9 cellular contexts compared by ENCODE assay signal in the genomic region with DNA sequence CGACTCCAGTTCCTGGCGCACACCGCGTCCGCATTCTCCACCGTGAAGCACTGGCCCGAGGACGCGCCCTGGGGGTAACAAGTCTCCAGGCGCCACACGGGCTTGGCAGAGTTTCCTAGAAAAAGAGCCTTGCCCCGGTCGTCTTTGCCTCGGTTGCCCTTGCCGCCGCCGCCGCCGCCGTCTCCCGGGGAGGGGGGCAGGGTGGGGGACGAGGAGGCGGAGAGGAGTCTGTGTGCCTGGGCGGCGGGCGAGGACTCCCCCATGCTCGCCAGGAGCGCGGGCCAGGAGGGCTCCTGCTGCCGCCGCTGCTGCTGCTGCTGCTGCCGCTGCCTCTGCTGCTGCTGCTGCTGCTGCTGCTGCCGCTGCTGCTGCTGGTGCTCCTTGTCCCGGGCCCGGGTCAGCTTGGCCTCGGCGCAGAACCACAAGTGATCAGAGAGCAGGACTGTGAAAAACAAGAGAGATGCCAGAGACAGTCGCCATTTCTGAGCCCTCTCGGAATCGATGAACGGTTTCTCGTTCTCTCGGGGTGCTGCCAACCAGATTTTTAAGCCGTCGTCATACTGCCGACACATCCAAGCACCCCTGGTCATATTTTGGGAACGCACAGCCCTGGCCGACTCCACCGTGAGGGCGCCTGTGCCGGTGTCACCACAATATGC.
DNase-seq lines count a peak whose midpoint lies in the region; ATAC-seq and TF ChIP-seq lines count a peak whose summit lies in the region.
"Had no signal": no experiment of that assay in that cellular context is flagged by ENCODE, and none has a peak within 500 bp of the region (broad histone marks: within the 10 kb centered on the region; RNA-seq: fewer than 3 reads in every experiment).

No MANE protein-coding gene starts in this region.

- H3K4me3 ChIP-seq in cardiac muscle cell (peak overlapping the region; percentile 58), iPS-18a (ENCODE audit: low read length) (peak overlapping the region; percentile 91)

- H3K4me3 Mint-ChIP-seq in activated naive CD8-positive, alpha-beta T cell treated with anti-CD3 and anti-CD28 coated beads, Interleukin-2, amount 50 U/mL, for 24 hours = peak overlapping the region; percentile 21
- peak overlapping the region; percentile 66 to 72 for H3K4me3 Mint-ChIP-seq in stimulated activated naive CD8-positive, alpha-beta T cell treated with anti-CD3 and anti-CD28 coated beads, Interleukin-15, amount 100 ng/mL, for 72 hours
- H3K4me3 Mint-ChIP-seq: activated B cell treated with CpG ODN at 0.5 μM for 24 hours had no signal

- H3K27ac ChIP-seq in cardiac muscle cell = no peak overlapping the region
- no peak overlapping the region for H3K27ac ChIP-seq in iPS-18a (ENCODE audit: low read length)

- H3K9me3 ChIP-seq in cardiac muscle cell (ENCODE audit: low read depth) (no peaks in the 10 kb centered on the region), iPS-18a (ENCODE audit: control insufficient read depth, low read depth, low read length) (no peaks in the 10 kb centered on the region)

- no peaks in the 10 kb centered on the region for H3K4me1 ChIP-seq in cardiac muscle cell (ENCODE audit: low read depth)
- peaks cover 4% of the 10 kb centered on the region for H3K4me1 ChIP-seq in iPS-18a (ENCODE audit: control insufficient read depth, low read depth, low read length)

- no peaks in the 10 kb centered on the region for H3K36me3 Mint-ChIP-seq in activated naive CD8-positive, alpha-beta T cell treated with anti-CD3 and anti-CD28 coated beads, Interleukin-2, amount 50 U/mL, for 24 hours (ENCODE audit: low read depth)

- peak overlapping the region; percentile 39 for H3K9ac ChIP-seq in iPS-18a (ENCODE audit: low read length)

- ATAC-seq in left ventricle myocardium superior (no peak), GM21367 (IDR thresholded peaks at IDR 0.05; ENCODE audit: unreplicated experiment) (no peak)
- ATAC-seq in activated naive CD8-positive, alpha-beta T cell treated with anti-CD3 and anti-CD28 coated beads, Interleukin-2, amount 50 U/mL, for 24 hours = peak; percentile 31
- ATAC-seq in stimulated activated naive CD8-positive, alpha-beta T cell treated with anti-CD3 and anti-CD28 coated beads, Interleukin-15, amount 100 ng/mL, for 72 hours = peak; percentile 45

- no peak for TF ChIP-seq CTCF in cardiac muscle cell (IDR thresholded peaks at IDR 0.05; ENCODE audit: low read depth, low read length)

- DNase-seq in cardiac muscle cell (ENCODE audit: low read depth in 1 of 2, low spot score in 1 of 2) (peak; percentile 51 to 60), left ventricle myocardium superior (no peak), KG1 (lab: John Stamatoyannopoulos, UW) (no peak)
- DNase-seq in activated naive CD8-positive, alpha-beta T cell treated with anti-CD3 and anti-CD28 coated beads, Interleukin-2, amount 50 U/mL, for 24 hours = no peak
- peak in 1 of 2 donors; percentile 8 for DNase-seq in stimulated activated naive CD8-positive, alpha-beta T cell treated with anti-CD3 and anti-CD28 coated beads, Interleukin-15, amount 100 ng/mL, for 72 hours
- no peak for DNase-seq in effector CD4-positive, alpha-beta T cell
- DNase-seq: activated B cell treated with CpG ODN at 0.5 μM for 24 hours had no signal

- intact Hi-C loops in left ventricle myocardium superior (cut with micrococcal nuclease) = no loop called here

- peaks cover 48% of the 10 kb centered on the region for H3K27me3 Mint-ChIP-seq in activated naive CD8-positive, alpha-beta T cell treated with anti-CD3 and anti-CD28 coated beads, Interleukin-2, amount 50 U/mL, for 24 hours
- peaks cover 61% of the 10 kb centered on the region for H3K27me3 Mint-ChIP-seq in stimulated activated naive CD8-positive, alpha-beta T cell treated with anti-CD3 and anti-CD28 coated beads, Interleukin-15, amount 100 ng/mL, for 72 hours

- H3K36me3 ChIP-seq in cardiac muscle cell (no peaks in the 10 kb centered on the region), iPS-18a (ENCODE audit: control insufficient read depth, low read depth, low read length) (no peaks in the 10 kb centered on the region)

- H3K27me3 ChIP-seq in cardiac muscle cell = peaks cover 48% of the 10 kb centered on the region
- H3K27me3 ChIP-seq in iPS-18a (ENCODE audit: control insufficient read depth, insufficient read depth, low read length) = peaks cover 60% of the 10 kb centered on the region

- H3K9me3 Mint-ChIP-seq in activated naive CD8-positive, alpha-beta T cell treated with anti-CD3 and anti-CD28 coated beads, Interleukin-2, amount 50 U/mL, for 24 hours = peaks cover 6% of the 10 kb centered on the region
- no peaks in the 10 kb centered on the region for H3K9me3 Mint-ChIP-seq in stimulated activated naive CD8-positive, alpha-beta T cell treated with anti-CD3 and anti-CD28 coated beads, Interleukin-15, amount 100 ng/mL, for 72 hours
- H3K9me3 Mint-ChIP-seq: activated B cell treated with CpG ODN at 0.5 μM for 24 hours had no signal

- H3K27ac Mint-ChIP-seq in activated naive CD8-positive, alpha-beta T cell treated with anti-CD3 and anti-CD28 coated beads, Interleukin-2, amount 50 U/mL, for 24 hours = no peak overlapping the region
- H3K27ac Mint-ChIP-seq in stimulated activated naive CD8-positive, alpha-beta T cell treated with anti-CD3 and anti-CD28 coated beads, Interleukin-15, amount 100 ng/mL, for 72 hours = no peak overlapping the region
- H3K27ac Mint-ChIP-seq: activated B cell treated with CpG ODN at 0.5 μM for 24 hours had no signal

- H3K4me1 Mint-ChIP-seq in activated naive CD8-positive, alpha-beta T cell treated with anti-CD3 and anti-CD28 coated beads, Interleukin-2, amount 50 U/mL, for 24 hours = peaks cover 5% of the 10 kb centered on the region
- H3K4me1 Mint-ChIP-seq in stimulated activated naive CD8-positive, alpha-beta T cell treated with anti-CD3 and anti-CD28 coated beads, Interleukin-15, amount 100 ng/mL, for 72 hours = peaks cover 25% of the 10 kb centered on the region

Comparison
In these comparisons a context has a peak if more than half of its experiments do, and no peak if none do; other contexts are left out.
1. DNase-seq: peak in cardiac muscle cell (2 of 2); none in left ventricle myocardium superior (single experiment), activated naive CD8-positive, alpha-beta T cell treated with anti-CD3 and anti-CD28 coated beads, Interleukin-2, amount 50 U/mL, for 24 hours (single experiment), effector CD4-positive, alpha-beta T cell (single experiment) and KG1 (single experiment).
2. ATAC-seq: peak in activated naive CD8-positive, alpha-beta T cell treated with anti-CD3 and anti-CD28 coated beads, Interleukin-2, amount 50 U/mL, for 24 hours (single experiment) and stimulated activated naive CD8-positive, alpha-beta T cell treated with anti-CD3 and anti-CD28 coated beads, Interleukin-15, amount 100 ng/mL, for 72 hours (single experiment); none in left ventricle myocardium superior (single experiment) and GM21367 (single experiment).